Comparison of ENCODE assay signal across 8 cellular contexts in genomic region chr5:56817306-56817986, GRCh38. TPM values are rescaled to one million over a fixed set of nuclear protein-coding genes. Genes with fewer than 3 reads are reported as not detected.
DNase-seq lines count a peak whose midpoint lies in the region; ATAC-seq lines count a peak whose summit lies in the region.

No MANE protein-coding gene starts in this region.

- H3K9me3 Mint-ChIP-seq in activated CD4-positive, alpha-beta memory T cell treated with anti-CD3 and anti-CD28 coated beads for 36 hours = no peaks in the 10 kb centered on the region

- POLR2A ChIA-PET in activated CD4-positive, alpha-beta memory T cell treated with anti-CD3 and anti-CD28 coated beads for 36 hours (lab: Charles Lee) = no interaction called here

- H3K4me1 ChIP-seq in iPS-18a (ENCODE audit: control insufficient read depth, low read depth, low read length) = peaks cover 33% of the 10 kb centered on the region
- H3K4me1 ChIP-seq in stomach smooth muscle (ENCODE audit: control insufficient read depth, insufficient read depth, low read length) = peaks cover 3% of the 10 kb centered on the region

- H3K27me3 ChIP-seq in iPS-18a (ENCODE audit: control insufficient read depth, insufficient read depth, low read length) = peaks cover 35% of the 10 kb centered on the region
- no peaks in the 10 kb centered on the region for H3K27me3 ChIP-seq in stomach smooth muscle (ENCODE audit: control insufficient read depth in 1 of 2, insufficient read depth in 2 of 2, low read length in 2 of 2)

- ATAC-seq in HG03378 (IDR thresholded peaks at IDR 0.05; ENCODE audit: unreplicated experiment) (no peak), HG03139 (IDR thresholded peaks at IDR 0.05; ENCODE audit: unreplicated experiment) (no peak)

- H3K9ac ChIP-seq in iPS-18a (ENCODE audit: low read length) (no peak overlapping the region), stomach smooth muscle (ENCODE audit: low read length in 2 of 2) (peak overlapping the region in 1 of 2 donors; percentile 29)

- H3K4me3 ChIP-seq in iPS-18a (ENCODE audit: low read length) = peak overlapping the region; percentile 86
- peak overlapping the region; percentile 84 to 97 for H3K4me3 ChIP-seq in stomach smooth muscle (ENCODE audit: low read length in 2 of 2)

- H3K27ac ChIP-seq in iPS-18a (ENCODE audit: low read length) (no peak overlapping the region), stomach smooth muscle (ENCODE audit: low read length) (no peak overlapping the region)

- H3K36me3 ChIP-seq in iPS-18a (ENCODE audit: control insufficient read depth, low read depth, low read length) (no peaks in the 10 kb centered on the region), stomach smooth muscle (ENCODE audit: control insufficient read depth in 2 of 2, insufficient read depth in 2 of 2, low read length in 2 of 2) (no peaks in the 10 kb centered on the region)

- intact Hi-C loops in activated CD4-positive, alpha-beta memory T cell treated with anti-CD3 and anti-CD28 coated beads for 36 hours (cut with micrococcal nuclease) = loop anchor here (1.0 to 10.0 kb wide), 8 partner anchors 12 to 673 kb away; partner anchors contain the start of genes MIER3 and SETD9

- H3K27ac Mint-ChIP-seq in activated CD4-positive, alpha-beta memory T cell treated with anti-CD3 and anti-CD28 coated beads for 36 hours = peak overlapping the region; percentile 88

- H3K4me3 Mint-ChIP-seq in activated CD4-positive, alpha-beta memory T cell treated with anti-CD3 and anti-CD28 coated beads for 36 hours = peak overlapping the region; percentile 81

- H3K9me3 ChIP-seq in iPS-18a (ENCODE audit: control insufficient read depth, low read depth, low read length) (no peaks in the 10 kb centered on the region), stomach smooth muscle (ENCODE audit: control insufficient read depth in 2 of 2, low read length in 2 of 2) (no peaks in the 10 kb centered on the region)

- CTCF ChIA-PET in activated CD4-positive, alpha-beta memory T cell treated with anti-CD3 and anti-CD28 coated beads for 36 hours (lab: Charles Lee) = interaction anchor here (1.3 kb wide), 1 partner anchor 547 kb away, joined by 4 read pairs; no protein-coding TSS in a partner anchor

- H3K36me3 Mint-ChIP-seq in activated CD4-positive, alpha-beta memory T cell treated with anti-CD3 and anti-CD28 coated beads for 36 hours = no peaks in the 10 kb centered on the region

- peaks cover 52% of the 10 kb centered on the region for H3K4me1 Mint-ChIP-seq in activated CD4-positive, alpha-beta memory T cell treated with anti-CD3 and anti-CD28 coated beads for 36 hours (ENCODE audit: low read depth)

- H3K27me3 Mint-ChIP-seq in activated CD4-positive, alpha-beta memory T cell treated with anti-CD3 and anti-CD28 coated beads for 36 hours = no peaks in the 10 kb centered on the region

- DNase-seq in NCI-H82 (lab: John Stamatoyannopoulos, UW) = peak; percentile 8
- no peak for DNase-seq in NCI-H82 treated with DMSO at 0.1 percent for 48 hours (lab: John Stamatoyannopoulos, UW; ENCODE audit: unreplicated experiment)
- no peak for DNase-seq in activated CD4-positive, alpha-beta memory T cell treated with anti-CD3 and anti-CD28 coated beads for 36 hours
- no peak for DNase-seq in NCI-H226

RNA-seq across cellular contexts. Expression of gene MAP3K1, which starts 2.1 kb away (rescaled TPM):
- 10 to 100 TPM; 20.5 to 20.6 TPM for total RNA-seq in activated CD4-positive, alpha-beta memory T cell treated with anti-CD3 and anti-CD28 coated beads for 36 hours
